Comparison of ENCODE assay signal across 8 cellular contexts in genomic region chr4:119454491-119455270, GRCh38.
DNase-seq lines count a peak whose midpoint lies in the region; ATAC-seq and TF ChIP-seq lines count a peak whose summit lies in the region.
"Not testable (repeated sequence)": the region's sequence is repeated elsewhere in the genome, so short reads cannot be mapped to it uniquely, and the experiment has no call there.

No MANE protein-coding gene starts in this region.

- not testable (repeated sequence) for H3K36me3 ChIP-seq in HUES48 (ENCODE audit: control insufficient read depth, insufficient read depth, low read length); NT2/D1 (ENCODE audit: insufficient read depth, insufficient read length, low read length)

- peak; percentile 100 for ATAC-seq in GM21423 (IDR thresholded peaks at IDR 0.05; ENCODE audit: unreplicated experiment)

- peak overlapping the region; percentile 92 for H3K4me3 Mint-ChIP-seq in endothelial cell (ENCODE audit: unreplicated experiment)
- peak overlapping the region; percentile 86 for H3K4me3 Mint-ChIP-seq in mesothelial cell of epicardium

- not testable (repeated sequence) for TF ChIP-seq CTCF in endothelial cell (IDR thresholded peaks at IDR 0.05; ENCODE audit: unreplicated experiment); mesothelial cell of epicardium (IDR thresholded peaks at IDR 0.05; ENCODE audit: unreplicated experiment)

- peak overlapping the region; percentile 98 for H3K27ac Mint-ChIP-seq in endothelial cell (ENCODE audit: unreplicated experiment)
- peak overlapping the region; percentile 99 for H3K27ac Mint-ChIP-seq in mesothelial cell of epicardium

- peak overlapping the region; percentile 89 for H3K27ac ChIP-seq in HUES48 (ENCODE audit: low read depth, low read length)

- not testable (repeated sequence) for H3K9me3 Mint-ChIP-seq in endothelial cell (ENCODE audit: unreplicated experiment); mesothelial cell of epicardium

- H3K4me1 Mint-ChIP-seq in endothelial cell (ENCODE audit: unreplicated experiment); mesothelial cell of epicardium: not testable (repeated sequence)

- not testable (repeated sequence) for H3K4me1 ChIP-seq in HUES48 (ENCODE audit: control insufficient read depth, insufficient read depth, low read length); NT2/D1 (ENCODE audit: insufficient read depth, insufficient read length)

- H3K36me3 Mint-ChIP-seq in endothelial cell (ENCODE audit: low read depth, unreplicated experiment); mesothelial cell of epicardium: not testable (repeated sequence)

- H3K9ac ChIP-seq in HUES48 (ENCODE audit: low read depth, low read length) = peak overlapping the region; percentile 90
- H3K9ac ChIP-seq in NT2/D1 (ENCODE audit: insufficient read length, low read depth) = peak overlapping the region; percentile 64

- peak overlapping the region; percentile 79 for H3K4me3 ChIP-seq in HUES48 (ENCODE audit: low read depth, low read length)
- H3K4me3 ChIP-seq in NT2/D1 (ENCODE audit: insufficient read length, low read depth) = peak overlapping the region; percentile 63

- not testable (repeated sequence) for H3K9me3 ChIP-seq in HUES48 (ENCODE audit: control insufficient read depth, insufficient read depth, low read length); NT2/D1 (ENCODE audit: insufficient read depth, low read length)

- H3K27me3 Mint-ChIP-seq in endothelial cell (ENCODE audit: unreplicated experiment); mesothelial cell of epicardium (ENCODE audit: low read depth): not testable (repeated sequence)

- H3K27me3 ChIP-seq in HUES48 (ENCODE audit: control insufficient read depth, insufficient read depth, low read length); NT2/D1 (ENCODE audit: insufficient read depth, insufficient read length): not testable (repeated sequence)

- peak; percentile 94 for DNase-seq in D341Med (ENCODE audit: low spot score)
- peak; percentile 89 for DNase-seq in NT2/D1 (ENCODE audit: low read depth, low spot score)
- DNase-seq in activated CD8-positive, alpha-beta memory T cell treated with anti-CD3 and anti-CD28 coated beads, Interleukin-2, amount 50 U/mL, for 4 hours = peak; percentile 98
- peak; percentile 99 for DNase-seq in endothelial cell (ENCODE audit: low spot score)
- DNase-seq in mesothelial cell of epicardium (ENCODE audit: low spot score in 2 of 2, unreplicated experiment in 2 of 2) = peak; percentile 89 to 91
- DNase-seq in stimulated activated CD8-positive, alpha-beta memory T cell treated with anti-CD3 and anti-CD28 coated beads, Interleukin-15, amount 100 ng/mL, for 4 hours (ENCODE audit: low read depth in 2 of 2) = peak; percentile 87 to 97

Comparison
In these comparisons a context has a peak if more than half of its experiments do, and no peak if none do; other contexts are left out.
1. Peak in every context shown above with its lines: DNase-seq, ATAC-seq, H3K4me3 ChIP-seq and H3K27ac ChIP-seq.